14 cellular contexts compared by ENCODE assay signal in the genomic region with DNA sequence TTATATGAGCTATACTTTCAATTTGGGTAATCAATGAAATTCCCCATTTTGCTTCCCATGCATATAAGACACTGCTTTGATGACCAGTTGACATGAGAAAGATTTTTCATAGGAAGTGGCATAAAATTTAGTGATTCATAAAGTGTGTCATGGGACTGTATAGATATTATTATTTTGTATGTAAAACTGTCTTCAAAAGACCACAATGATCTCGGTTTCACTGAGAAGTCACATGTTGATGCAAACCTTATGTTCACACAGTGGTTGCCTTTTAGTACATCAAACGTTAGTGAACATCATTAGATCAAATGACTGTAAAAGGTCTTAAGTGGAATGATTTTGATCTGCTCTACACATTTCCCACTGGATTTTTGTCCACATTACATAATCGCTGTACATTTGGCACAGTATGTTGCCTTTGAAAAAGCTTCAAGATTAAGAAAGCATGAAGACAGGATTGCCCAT.
DNase-seq lines count a peak whose midpoint lies in the region; ATAC-seq and FAIRE-seq lines count a peak whose summit lies in the region.
"Had no signal": no experiment of that assay in that cellular context is flagged by ENCODE, and none has a peak within 500 bp of the region (broad histone marks: within the 10 kb centered on the region; RNA-seq: fewer than 3 reads in every experiment).

No MANE protein-coding gene starts in this region.

- H3K79me2 ChIP-seq in GM23248 (ENCODE audit: insufficient read depth) = no peaks in the 10 kb centered on the region

- H3K9me3 Mint-ChIP-seq in stimulated activated effector memory CD8-positive, alpha-beta T cell treated with anti-CD3 and anti-CD28 coated beads, Interleukin-12 subunit alpha, Interleukin-12 subunit beta, amount 100 ng/mL, for 72 hours = peaks cover 9% of the 10 kb centered on the region

- ATAC-seq in GM19023 (IDR thresholded peaks at IDR 0.05; ENCODE audit: unreplicated experiment) (peak; percentile 95), GM21737 (IDR thresholded peaks at IDR 0.05; ENCODE audit: unreplicated experiment) (peak; percentile 86), HG03175 (IDR thresholded peaks at IDR 0.05; ENCODE audit: unreplicated experiment) (peak; percentile 97)
- peak; percentile 47 for ATAC-seq in stimulated activated effector memory CD8-positive, alpha-beta T cell treated with anti-CD3 and anti-CD28 coated beads, Interleukin-12 subunit alpha, Interleukin-12 subunit beta, amount 100 ng/mL, for 72 hours
- ATAC-seq: HCT116 had no signal

- H3K9ac ChIP-seq in GM23248 = no peak overlapping the region

- H3F3A ChIP-seq in GM23248 (ENCODE audit: insufficient read depth) = no peaks in the 10 kb centered on the region

- in situ Hi-C loops in GM23248 (cut with MboI) = no loop called here

- no peaks in the 10 kb centered on the region for H4K20me1 ChIP-seq in GM23248 (ENCODE audit: insufficient read depth)

- no peak overlapping the region for H3K27ac Mint-ChIP-seq in stimulated activated effector memory CD8-positive, alpha-beta T cell treated with anti-CD3 and anti-CD28 coated beads, Interleukin-12 subunit alpha, Interleukin-12 subunit beta, amount 100 ng/mL, for 72 hours

- no peaks in the 10 kb centered on the region for H3K4me1 Mint-ChIP-seq in stimulated activated effector memory CD8-positive, alpha-beta T cell treated with anti-CD3 and anti-CD28 coated beads, Interleukin-12 subunit alpha, Interleukin-12 subunit beta, amount 100 ng/mL, for 72 hours

- FAIRE-seq in HTR-8/SVneo (lab: Jason Lieb, UNC) = no peak

- H3K9me2 ChIP-seq in GM23248 (ENCODE audit: insufficient read depth) = no peaks in the 10 kb centered on the region

- H3K4me3 ChIP-seq in GM23248 = no peak overlapping the region
- H3K4me3 ChIP-seq: esophagus squamous epithelium, tibial nerve had no signal

- no peak overlapping the region for H3K27ac ChIP-seq in GM23248
- H3K27ac ChIP-seq: esophagus squamous epithelium, tibial nerve had no signal

- no peak overlapping the region for H3K4me2 ChIP-seq in GM23248 (ENCODE audit: unreplicated experiment)

- H3K36me3 Mint-ChIP-seq in stimulated activated effector memory CD8-positive, alpha-beta T cell treated with anti-CD3 and anti-CD28 coated beads, Interleukin-12 subunit alpha, Interleukin-12 subunit beta, amount 100 ng/mL, for 72 hours = no peaks in the 10 kb centered on the region

- no peaks in the 10 kb centered on the region for H3K36me3 ChIP-seq in GM23248 (ENCODE audit: low read depth)
- H3K36me3 ChIP-seq: esophagus squamous epithelium, tibial nerve had no signal

- H3K4me3 Mint-ChIP-seq in stimulated activated effector memory CD8-positive, alpha-beta T cell treated with anti-CD3 and anti-CD28 coated beads, Interleukin-12 subunit alpha, Interleukin-12 subunit beta, amount 100 ng/mL, for 72 hours = no peak overlapping the region

- no peak overlapping the region for H2AFZ ChIP-seq in GM23248

- DNase-seq in stimulated activated effector memory CD8-positive, alpha-beta T cell treated with anti-CD3 and anti-CD28 coated beads, Interleukin-12 subunit alpha, Interleukin-12 subunit beta, amount 100 ng/mL, for 72 hours (ENCODE audit: low spot score in 2 of 2) = no peak
- no peak for DNase-seq in HTR-8/SVneo (ENCODE audit: insufficient read length, low spot score)
- no peak for DNase-seq in amniotic stem cell (lab: John Stamatoyannopoulos, UW)
- DNase-seq in superior temporal gyrus (ENCODE audit: extremely low spot score) = no peak
- DNase-seq in GM23248 = no peak
- DNase-seq: DMS79; esophagus squamous epithelium; NCI-H510A treated with DMSO at 0.1 percent for 48 hours; stimulated activated CD4-positive, alpha-beta T cell treated with anti-CD3 and anti-CD28 coated beads, Interleukin-4, amount 100 ng/mL, for 24 hours had no signal

- H3K27me3 ChIP-seq in GM23248 (replicated peaks; ENCODE audit: insufficient read depth) = no peaks in the 10 kb centered on the region
- H3K27me3 ChIP-seq: esophagus squamous epithelium, tibial nerve had no signal

- H3K4me1 ChIP-seq in GM23248 (ENCODE audit: insufficient read depth) = no peaks in the 10 kb centered on the region
- H3K4me1 ChIP-seq: esophagus squamous epithelium, tibial nerve had no signal

- WGBS in GM23248 (ENCODE audit: low coverage in 1 of 2, low lambda C conversion rate in 2 of 2, missing lambda C conversion rate in 2 of 2), 2 experiments = 32 to 34% methylated on average over 3 of the region's 3 CpGs

- H3K9me3 ChIP-seq in GM23248 (ENCODE audit: low read depth) = no peaks in the 10 kb centered on the region
- H3K9me3 ChIP-seq: esophagus squamous epithelium, tibial nerve had no signal

Comparison
In these comparisons a context has a peak if more than half of its experiments do, and no peak if none do; other contexts are left out.
1. ATAC-seq: peak in every context shown above with its lines; median percentile 97 in HG03175; 95 in GM19023; 86 in GM21737; 47 in stimulated activated effector memory CD8-positive, alpha-beta T cell treated with anti-CD3 and anti-CD28 coated beads, Interleukin-12 subunit alpha, Interleukin-12 subunit beta, amount 100 ng/mL, for 72 hours.